ENCODE assay signal across 30 cellular contexts in genomic region chr20:951384-952169, GRCh38. TPM values are rescaled to one million over a fixed set of nuclear protein-coding genes. Genes with fewer than 3 reads are reported as not detected.
A peak's percentile ranks its signal among the peaks of the same experiment; 100 is the strongest.
DNase-seq lines count a peak whose midpoint lies in the region; ATAC-seq and TF ChIP-seq lines count a peak whose summit lies in the region.
"Had no signal": no experiment of that assay in that cellular context is flagged by ENCODE, and none has a peak within 500 bp of the region (broad histone marks: within the 10 kb centered on the region; RNA-seq: fewer than 3 reads in every experiment).

No MANE protein-coding gene starts in this region.

- peak; percentile 49 for DNase-seq in DMS53 (lab: John Stamatoyannopoulos, UW)
- no peak for DNase-seq in DMS53 treated with DMSO at 0.1 percent for 48 hours (lab: John Stamatoyannopoulos, UW; ENCODE audit: unreplicated experiment)
- peak; percentile 34 for DNase-seq in M059J (ENCODE audit: low read depth)
- DNase-seq in mesenteric fat pad (ENCODE audit: low spot score), result peak; percentile 62
- no peak for DNase-seq in DMS79 treated with DMSO at 0.1 percent for 48 hours (lab: John Stamatoyannopoulos, UW)
- DNase-seq in NCI-H128 (lab: John Stamatoyannopoulos, UW; ENCODE audit: unreplicated experiment), result no peak
- DNase-seq: activated CD4-positive, alpha-beta T cell treated with anti-CD3 and anti-CD28 coated beads, Interleukin-2, amount 50 U/mL, for 1 hour; activated CD4-positive, CD25-positive, alpha-beta regulatory T cell; activated gamma-delta T cell; activated naive CD8-positive, alpha-beta T cell treated with anti-CD3 and anti-CD28 coated beads, Interleukin-2, amount 10 ng/mL, durations not matched to agents 7 days and 5 days; activated T-cell treated with anti-CD3 and anti-CD28 coated beads, Interleukin-2, amount 50 U/mL, for 1 hour; Calu3; EL; hypothalamus; Karpas-422; left cardiac atrium; NCI-H446 treated with DMSO at 0.1 percent for 48 hours; stimulated activated CD4-positive, alpha-beta T cell treated with anti-CD3 and anti-CD28 coated beads, Interleukin-1b, Interleukin-23, amount 100 ng/mL, for 48 hours; stimulated activated naive CD4-positive, alpha-beta T cell treated with Interleukin-2 at 50 U/mL for 16 hours; T-cell had no signal

- peak; percentile 27; the same call in 1 of the 2 replicates for TF ChIP-seq CTCF in VCaP (conservative IDR thresholded peaks at IDR 0.05)

- no peak overlapping the region for H3K27ac ChIP-seq in VCaP
- H3K27ac ChIP-seq: HL-60, parathyroid adenoma, skin epidermis had no signal

- ATAC-seq in GM21390 (IDR thresholded peaks at IDR 0.05; ENCODE audit: unreplicated experiment), result no peak
- ATAC-seq: left cardiac atrium, T-cell had no signal

RNA-seq across cellular contexts. Expression of gene ANGPT4, which starts 35.4 kb away (rescaled TPM):
- not detected in 2 replicates for total RNA-seq in M059J (2014; rRNA removed; shearing (Covaris generic))
- total RNA-seq in mesenteric fat pad, result 0.42 TPM
- total RNA-seq: A172; activated naive CD8-positive, alpha-beta T cell treated with anti-CD3 and anti-CD28 coated beads, Interleukin-2, amount 10 ng/mL, durations not matched to agents 7 days and 5 days; bronchial epithelial cell; Calu3; T-cell; temporal lobe had no signal

RNA-seq across cellular contexts. Expression of gene RSPO4, which starts 50.5 kb away (rescaled TPM):
- not detected in 2 replicates for total RNA-seq in M059J (2014; rRNA removed; shearing (Covaris generic))
- total RNA-seq in mesenteric fat pad, result not detected
- total RNA-seq: A172, bronchial epithelial cell, Calu3, neural crest cell, temporal lobe, urinary bladder had no signal

Comparison
In these comparisons a context has a peak if more than half of its experiments do, and no peak if none do; other contexts are left out.
1. DNase-seq: peak in DMS53 (single experiment), M059J (single experiment) and mesenteric fat pad (single experiment); none in DMS53 treated with DMSO at 0.1 percent for 48 hours (single experiment), DMS79 treated with DMSO at 0.1 percent for 48 hours (single experiment) and NCI-H128 (single experiment).